ENCODE assay signal across 2 cellular contexts in genomic region chr14:23076785-23077408, GRCh38.
TF ChIP-seq lines count a peak whose summit lies in the region.

No MANE protein-coding gene starts in this region.

TF ChIP-seq in HCT116, 20 proteins besides CTCF, POLR2A, EP300 and RAD21:
- TF ChIP-seq TCF7L2 (IDR thresholded peaks at IDR 0.05; ENCODE audit: borderline replicate concordance, extremely low read depth, insufficient read depth, insufficient read length) (no peak), CBX3 (IDR thresholded peaks at IDR 0.05; ENCODE audit: low read depth) (no peak), YY1 (IDR thresholded peaks at IDR 0.05; ENCODE audit: extremely low read depth, insufficient replicate concordance, low read depth, low read length) (no peak), ZFX (IDR thresholded peaks at IDR 0.05) (no peak), ZNF274 (IDR thresholded peaks at IDR 0.05; ENCODE audit: low read depth, low read length) (no peak), FOSL1 (IDR thresholded peaks at IDR 0.05; ENCODE audit: low read depth) (no peak), SRF (IDR thresholded peaks at IDR 0.05; ENCODE audit: low read depth) (no peak), REST (IDR thresholded peaks at IDR 0.05; ENCODE audit: low read depth) (no peak), POLR2AphosphoS5 (IDR thresholded peaks at IDR 0.05; ENCODE audit: low read depth, low read length) (no peak), EGR1 (IDR thresholded peaks at IDR 0.05; ENCODE audit: low read depth) (no peak), JUND (IDR thresholded peaks at IDR 0.05) (no peak)
- TF ChIP-seq, protein P1, sequence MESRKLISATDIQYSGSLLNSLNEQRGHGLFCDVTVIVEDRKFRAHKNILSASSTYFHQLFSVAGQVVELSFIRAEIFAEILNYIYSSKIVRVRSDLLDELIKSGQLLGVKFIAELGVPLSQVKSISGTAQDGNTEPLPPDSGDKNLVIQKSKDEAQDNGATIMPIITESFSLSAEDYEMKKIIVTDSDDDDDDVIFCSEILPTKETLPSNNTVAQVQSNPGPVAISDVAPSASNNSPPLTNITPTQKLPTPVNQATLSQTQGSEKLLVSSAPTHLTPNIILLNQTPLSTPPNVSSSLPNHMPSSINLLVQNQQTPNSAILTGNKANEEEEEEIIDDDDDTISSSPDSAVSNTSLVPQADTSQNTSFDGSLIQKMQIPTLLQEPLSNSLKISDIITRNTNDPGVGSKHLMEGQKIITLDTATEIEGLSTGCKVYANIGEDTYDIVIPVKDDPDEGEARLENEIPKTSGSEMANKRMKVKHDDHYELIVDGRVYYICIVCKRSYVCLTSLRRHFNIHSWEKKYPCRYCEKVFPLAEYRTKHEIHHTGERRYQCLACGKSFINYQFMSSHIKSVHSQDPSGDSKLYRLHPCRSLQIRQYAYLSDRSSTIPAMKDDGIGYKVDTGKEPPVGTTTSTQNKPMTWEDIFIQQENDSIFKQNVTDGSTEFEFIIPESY (IDR thresholded peaks at IDR 0.05; ENCODE audit: extremely low read depth, insufficient replicate concordance, low read length): no peak
- TF ChIP-seq, protein P2, sequence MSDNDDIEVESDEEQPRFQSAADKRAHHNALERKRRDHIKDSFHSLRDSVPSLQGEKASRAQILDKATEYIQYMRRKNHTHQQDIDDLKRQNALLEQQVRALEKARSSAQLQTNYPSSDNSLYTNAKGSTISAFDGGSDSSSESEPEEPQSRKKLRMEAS (IDR thresholded peaks at IDR 0.05): no peak
- TF ChIP-seq, protein P3, sequence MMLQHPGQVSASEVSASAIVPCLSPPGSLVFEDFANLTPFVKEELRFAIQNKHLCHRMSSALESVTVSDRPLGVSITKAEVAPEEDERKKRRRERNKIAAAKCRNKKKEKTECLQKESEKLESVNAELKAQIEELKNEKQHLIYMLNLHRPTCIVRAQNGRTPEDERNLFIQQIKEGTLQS (IDR thresholded peaks at IDR 0.05): no peak

TF ChIP-seq in GM12878, 131 proteins besides CTCF, POLR2A, EP300 and RAD21:
- TF ChIP-seq CEBPB (IDR thresholded peaks at IDR 0.05; ENCODE audit: borderline replicate concordance in 1 of 2, low read depth in 2 of 2, low read length in 2 of 2) (no peak), SMC3 (IDR thresholded peaks at IDR 0.05; ENCODE audit: borderline replicate concordance, low read length) (peak; percentile 38; the same call in 1 of the 2 replicates)
